Comparison of ENCODE assay signal across 1 cellular context in the genomic region with DNA sequence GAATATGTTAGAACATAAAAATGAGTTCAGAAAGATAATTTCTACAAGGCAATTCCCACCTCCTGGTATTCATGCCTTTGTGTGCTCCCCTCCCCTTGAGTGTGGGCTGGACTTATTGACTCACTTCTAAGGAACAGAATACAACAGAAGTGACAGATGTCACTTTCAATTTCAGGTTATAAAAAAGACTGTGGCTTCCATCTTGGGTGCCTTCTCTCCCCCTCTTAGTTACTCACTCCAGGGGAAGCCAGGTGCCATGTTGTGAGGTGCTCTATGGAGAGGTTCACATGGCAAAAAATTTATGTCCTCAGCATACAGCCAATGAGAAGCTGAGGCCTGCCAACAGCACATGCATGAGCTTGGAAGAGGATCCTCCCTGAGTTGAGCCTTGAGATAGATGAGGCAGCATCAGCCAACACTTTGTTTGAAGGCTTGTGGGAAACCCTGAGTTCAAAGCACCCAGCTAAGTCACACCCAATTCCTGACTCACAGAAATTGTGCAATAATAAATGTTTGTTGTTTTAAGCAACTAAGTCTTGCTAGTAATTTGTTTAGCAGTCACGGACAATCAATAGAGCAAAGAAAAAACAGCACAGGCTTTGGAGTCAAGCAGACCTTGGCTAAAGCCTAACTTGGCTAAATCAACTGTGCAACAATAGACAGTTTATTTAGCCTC.
TF ChIP-seq lines count a peak whose summit lies in the region.

No MANE protein-coding gene starts in this region.

TF ChIP-seq in SK-N-SH, 30 proteins besides CTCF, POLR2A, EP300 and RAD21 (continued from another document):
- TF ChIP-seq, protein P1, sequence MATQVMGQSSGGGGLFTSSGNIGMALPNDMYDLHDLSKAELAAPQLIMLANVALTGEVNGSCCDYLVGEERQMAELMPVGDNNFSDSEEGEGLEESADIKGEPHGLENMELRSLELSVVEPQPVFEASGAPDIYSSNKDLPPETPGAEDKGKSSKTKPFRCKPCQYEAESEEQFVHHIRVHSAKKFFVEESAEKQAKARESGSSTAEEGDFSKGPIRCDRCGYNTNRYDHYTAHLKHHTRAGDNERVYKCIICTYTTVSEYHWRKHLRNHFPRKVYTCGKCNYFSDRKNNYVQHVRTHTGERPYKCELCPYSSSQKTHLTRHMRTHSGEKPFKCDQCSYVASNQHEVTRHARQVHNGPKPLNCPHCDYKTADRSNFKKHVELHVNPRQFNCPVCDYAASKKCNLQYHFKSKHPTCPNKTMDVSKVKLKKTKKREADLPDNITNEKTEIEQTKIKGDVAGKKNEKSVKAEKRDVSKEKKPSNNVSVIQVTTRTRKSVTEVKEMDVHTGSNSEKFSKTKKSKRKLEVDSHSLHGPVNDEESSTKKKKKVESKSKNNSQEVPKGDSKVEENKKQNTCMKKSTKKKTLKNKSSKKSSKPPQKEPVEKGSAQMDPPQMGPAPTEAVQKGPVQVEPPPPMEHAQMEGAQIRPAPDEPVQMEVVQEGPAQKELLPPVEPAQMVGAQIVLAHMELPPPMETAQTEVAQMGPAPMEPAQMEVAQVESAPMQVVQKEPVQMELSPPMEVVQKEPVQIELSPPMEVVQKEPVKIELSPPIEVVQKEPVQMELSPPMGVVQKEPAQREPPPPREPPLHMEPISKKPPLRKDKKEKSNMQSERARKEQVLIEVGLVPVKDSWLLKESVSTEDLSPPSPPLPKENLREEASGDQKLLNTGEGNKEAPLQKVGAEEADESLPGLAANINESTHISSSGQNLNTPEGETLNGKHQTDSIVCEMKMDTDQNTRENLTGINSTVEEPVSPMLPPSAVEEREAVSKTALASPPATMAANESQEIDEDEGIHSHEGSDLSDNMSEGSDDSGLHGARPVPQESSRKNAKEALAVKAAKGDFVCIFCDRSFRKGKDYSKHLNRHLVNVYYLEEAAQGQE (IDR thresholded peaks at IDR 0.05; ENCODE audit: low read depth, low read length), result no peak
- no peak for TF ChIP-seq RFX5 (IDR thresholded peaks at IDR 0.05; ENCODE audit: low read length)
- TF ChIP-seq EZH2phosphoT487 (IDR thresholded peaks at IDR 0.05; ENCODE audit: borderline replicate concordance, low read depth), result no peak
- TF ChIP-seq, protein P2, sequence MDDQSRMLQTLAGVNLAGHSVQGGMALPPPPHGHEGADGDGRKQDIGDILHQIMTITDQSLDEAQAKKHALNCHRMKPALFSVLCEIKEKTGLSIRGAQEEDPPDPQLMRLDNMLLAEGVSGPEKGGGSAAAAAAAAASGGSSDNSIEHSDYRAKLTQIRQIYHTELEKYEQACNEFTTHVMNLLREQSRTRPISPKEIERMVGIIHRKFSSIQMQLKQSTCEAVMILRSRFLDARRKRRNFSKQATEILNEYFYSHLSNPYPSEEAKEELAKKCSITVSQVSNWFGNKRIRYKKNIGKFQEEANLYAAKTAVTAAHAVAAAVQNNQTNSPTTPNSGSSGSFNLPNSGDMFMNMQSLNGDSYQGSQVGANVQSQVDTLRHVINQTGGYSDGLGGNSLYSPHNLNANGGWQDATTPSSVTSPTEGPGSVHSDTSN (IDR thresholded peaks at IDR 0.05), result no peak
- TF ChIP-seq POLR2AphosphoS5 (IDR thresholded peaks at IDR 0.05; ENCODE audit: low read depth, low read length), result no peak
- no peak for TF ChIP-seq RCOR1 (IDR thresholded peaks at IDR 0.05; ENCODE audit: low read length)
- TF ChIP-seq, protein P3, sequence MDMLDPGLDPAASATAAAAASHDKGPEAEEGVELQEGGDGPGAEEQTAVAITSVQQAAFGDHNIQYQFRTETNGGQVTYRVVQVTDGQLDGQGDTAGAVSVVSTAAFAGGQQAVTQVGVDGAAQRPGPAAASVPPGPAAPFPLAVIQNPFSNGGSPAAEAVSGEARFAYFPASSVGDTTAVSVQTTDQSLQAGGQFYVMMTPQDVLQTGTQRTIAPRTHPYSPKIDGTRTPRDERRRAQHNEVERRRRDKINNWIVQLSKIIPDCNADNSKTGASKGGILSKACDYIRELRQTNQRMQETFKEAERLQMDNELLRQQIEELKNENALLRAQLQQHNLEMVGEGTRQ (IDR thresholded peaks at IDR 0.05; ENCODE audit: borderline replicate concordance, low read depth, low read length), result no peak
